ENCODE assay signal across 1 cellular context in genomic region chr4:17511950-17512795, GRCh38.
TF ChIP-seq lines count a peak whose summit lies in the region.

Gene QDPR (minus strand): TSS chr4:17512090. CDS start chr4:17512054, 36 bp downstream.

TF ChIP-seq in HepG2, 621 proteins besides CTCF, POLR2A, EP300 and RAD21 (continued from another document and continues in another):
- TF ChIP-seq ZNF609 (CRISPR knock-in tag; IDR thresholded peaks at IDR 0.05; ENCODE audit: borderline replicate concordance) = no peak
- TF ChIP-seq ZNF780A (CRISPR knock-in tag; IDR thresholded peaks at IDR 0.05) = no peak
- TF ChIP-seq NR0B2 (CRISPR knock-in tag; IDR thresholded peaks at IDR 0.05) = no peak
- TF ChIP-seq ZBTB37 (CRISPR knock-in tag; IDR thresholded peaks at IDR 0.05) = no peak
- no peak for TF ChIP-seq KAT8 (CRISPR knock-in tag; IDR thresholded peaks at IDR 0.05)
- TF ChIP-seq GATA4 (IDR thresholded peaks at IDR 0.05; ENCODE audit: borderline replicate concordance, low read depth) = no peak
- no peak for TF ChIP-seq ZNF562 (CRISPR knock-in tag; IDR thresholded peaks at IDR 0.05; ENCODE audit: borderline replicate concordance)
- TF ChIP-seq ZNF326 (CRISPR knock-in tag; IDR thresholded peaks at IDR 0.05; ENCODE audit: borderline replicate concordance) = no peak
- TF ChIP-seq ZNF207 (IDR thresholded peaks at IDR 0.05; ENCODE audit: borderline replicate concordance) = no peak
- TF ChIP-seq ZNF550 (CRISPR knock-in tag; IDR thresholded peaks at IDR 0.05; ENCODE audit: borderline replicate concordance) = no peak
- TF ChIP-seq ZKSCAN1 (IDR thresholded peaks at IDR 0.05; ENCODE audit: low read length) = no peak
- no peak for TF ChIP-seq ZNF33B (CRISPR knock-in tag; IDR thresholded peaks at IDR 0.05)
- TF ChIP-seq, protein P1, sequence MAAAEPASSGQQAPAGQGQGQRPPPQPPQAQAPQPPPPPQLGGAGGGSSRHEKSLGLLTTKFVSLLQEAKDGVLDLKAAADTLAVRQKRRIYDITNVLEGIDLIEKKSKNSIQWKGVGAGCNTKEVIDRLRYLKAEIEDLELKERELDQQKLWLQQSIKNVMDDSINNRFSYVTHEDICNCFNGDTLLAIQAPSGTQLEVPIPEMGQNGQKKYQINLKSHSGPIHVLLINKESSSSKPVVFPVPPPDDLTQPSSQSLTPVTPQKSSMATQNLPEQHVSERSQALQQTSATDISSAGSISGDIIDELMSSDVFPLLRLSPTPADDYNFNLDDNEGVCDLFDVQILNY (CRISPR knock-in tag; conservative IDR thresholded peaks at IDR 0.05) = no peak
- TF ChIP-seq ZNF367 (CRISPR knock-in tag; IDR thresholded peaks at IDR 0.05; ENCODE audit: borderline replicate concordance) = no peak
- TF ChIP-seq ZNF441 (CRISPR knock-in tag; IDR thresholded peaks at IDR 0.05; ENCODE audit: borderline replicate concordance) = no peak
- TF ChIP-seq ONECUT2 (CRISPR knock-in tag; IDR thresholded peaks at IDR 0.05) = no peak
- TF ChIP-seq MAZ (IDR thresholded peaks at IDR 0.05; ENCODE audit: borderline replicate concordance, low read depth, low read length) = peak; percentile 35; the same call in 1 of the 2 replicates
- TF ChIP-seq MAZ (CRISPR knock-in tag; IDR thresholded peaks at IDR 0.05; ENCODE audit: low read depth) = peak; percentile 77; the same call in 1 of the 2 replicates
- TF ChIP-seq MEIS1 (CRISPR knock-in tag; IDR thresholded peaks at IDR 0.05; ENCODE audit: borderline replicate concordance) = no peak
- no peak for TF ChIP-seq REXO4 (CRISPR knock-in tag; IDR thresholded peaks at IDR 0.05; ENCODE audit: borderline replicate concordance)
- no peak for TF ChIP-seq SMAD3 (CRISPR knock-in tag; IDR thresholded peaks at IDR 0.05)
- TF ChIP-seq SRSF9 (IDR thresholded peaks at IDR 0.05; ENCODE audit: borderline replicate concordance, insufficient read depth, low read depth, low read length, poor library complexity, severe bottlenecking) = no peak
- TF ChIP-seq ZNF543 (CRISPR knock-in tag; IDR thresholded peaks at IDR 0.05) = no peak; the same call in 1 of the 2 replicates
- TF ChIP-seq AHR (CRISPR knock-in tag; IDR thresholded peaks at IDR 0.05) = no peak
- no peak for TF ChIP-seq NFYC (CRISPR knock-in tag; IDR thresholded peaks at IDR 0.05)
- no peak for TF ChIP-seq ZNF263 (CRISPR knock-in tag; IDR thresholded peaks at IDR 0.05)
- TF ChIP-seq ZNF770 (CRISPR knock-in tag; IDR thresholded peaks at IDR 0.05) = no peak
- peak; percentile 43; the same call in 1 of the 2 replicates for TF ChIP-seq GABPB1 (CRISPR knock-in tag; IDR thresholded peaks at IDR 0.05)
- TF ChIP-seq, protein P2, sequence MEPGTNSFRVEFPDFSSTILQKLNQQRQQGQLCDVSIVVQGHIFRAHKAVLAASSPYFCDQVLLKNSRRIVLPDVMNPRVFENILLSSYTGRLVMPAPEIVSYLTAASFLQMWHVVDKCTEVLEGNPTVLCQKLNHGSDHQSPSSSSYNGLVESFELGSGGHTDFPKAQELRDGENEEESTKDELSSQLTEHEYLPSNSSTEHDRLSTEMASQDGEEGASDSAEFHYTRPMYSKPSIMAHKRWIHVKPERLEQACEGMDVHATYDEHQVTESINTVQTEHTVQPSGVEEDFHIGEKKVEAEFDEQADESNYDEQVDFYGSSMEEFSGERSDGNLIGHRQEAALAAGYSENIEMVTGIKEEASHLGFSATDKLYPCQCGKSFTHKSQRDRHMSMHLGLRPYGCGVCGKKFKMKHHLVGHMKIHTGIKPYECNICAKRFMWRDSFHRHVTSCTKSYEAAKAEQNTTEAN (CRISPR knock-in tag; conservative IDR thresholded peaks at IDR 0.05) = no peak
- no peak for TF ChIP-seq MNT (IDR thresholded peaks at IDR 0.05)
- no peak for TF ChIP-seq ZNF552 (CRISPR knock-in tag; IDR thresholded peaks at IDR 0.05; ENCODE audit: borderline replicate concordance)
- 0 out of 2 replicates have a peak, but pooled peaks have one; percentile 2 for TF ChIP-seq ZNF800 (CRISPR knock-in tag; IDR thresholded peaks at IDR 0.05)
- TF ChIP-seq, protein P3, sequence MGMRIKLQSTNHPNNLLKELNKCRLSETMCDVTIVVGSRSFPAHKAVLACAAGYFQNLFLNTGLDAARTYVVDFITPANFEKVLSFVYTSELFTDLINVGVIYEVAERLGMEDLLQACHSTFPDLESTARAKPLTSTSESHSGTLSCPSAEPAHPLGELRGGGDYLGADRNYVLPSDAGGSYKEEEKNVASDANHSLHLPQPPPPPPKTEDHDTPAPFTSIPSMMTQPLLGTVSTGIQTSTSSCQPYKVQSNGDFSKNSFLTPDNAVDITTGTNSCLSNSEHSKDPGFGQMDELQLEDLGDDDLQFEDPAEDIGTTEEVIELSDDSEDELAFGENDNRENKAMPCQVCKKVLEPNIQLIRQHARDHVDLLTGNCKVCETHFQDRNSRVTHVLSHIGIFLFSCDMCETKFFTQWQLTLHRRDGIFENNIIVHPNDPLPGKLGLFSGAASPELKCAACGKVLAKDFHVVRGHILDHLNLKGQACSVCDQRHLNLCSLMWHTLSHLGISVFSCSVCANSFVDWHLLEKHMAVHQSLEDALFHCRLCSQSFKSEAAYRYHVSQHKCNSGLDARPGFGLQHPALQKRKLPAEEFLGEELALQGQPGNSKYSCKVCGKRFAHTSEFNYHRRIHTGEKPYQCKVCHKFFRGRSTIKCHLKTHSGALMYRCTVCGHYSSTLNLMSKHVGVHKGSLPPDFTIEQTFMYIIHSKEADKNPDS (CRISPR knock-in tag; IDR thresholded peaks at IDR 0.05) = no peak
- no peak for TF ChIP-seq ZNF572 (CRISPR knock-in tag; IDR thresholded peaks at IDR 0.05)
- TF ChIP-seq, protein P4, sequence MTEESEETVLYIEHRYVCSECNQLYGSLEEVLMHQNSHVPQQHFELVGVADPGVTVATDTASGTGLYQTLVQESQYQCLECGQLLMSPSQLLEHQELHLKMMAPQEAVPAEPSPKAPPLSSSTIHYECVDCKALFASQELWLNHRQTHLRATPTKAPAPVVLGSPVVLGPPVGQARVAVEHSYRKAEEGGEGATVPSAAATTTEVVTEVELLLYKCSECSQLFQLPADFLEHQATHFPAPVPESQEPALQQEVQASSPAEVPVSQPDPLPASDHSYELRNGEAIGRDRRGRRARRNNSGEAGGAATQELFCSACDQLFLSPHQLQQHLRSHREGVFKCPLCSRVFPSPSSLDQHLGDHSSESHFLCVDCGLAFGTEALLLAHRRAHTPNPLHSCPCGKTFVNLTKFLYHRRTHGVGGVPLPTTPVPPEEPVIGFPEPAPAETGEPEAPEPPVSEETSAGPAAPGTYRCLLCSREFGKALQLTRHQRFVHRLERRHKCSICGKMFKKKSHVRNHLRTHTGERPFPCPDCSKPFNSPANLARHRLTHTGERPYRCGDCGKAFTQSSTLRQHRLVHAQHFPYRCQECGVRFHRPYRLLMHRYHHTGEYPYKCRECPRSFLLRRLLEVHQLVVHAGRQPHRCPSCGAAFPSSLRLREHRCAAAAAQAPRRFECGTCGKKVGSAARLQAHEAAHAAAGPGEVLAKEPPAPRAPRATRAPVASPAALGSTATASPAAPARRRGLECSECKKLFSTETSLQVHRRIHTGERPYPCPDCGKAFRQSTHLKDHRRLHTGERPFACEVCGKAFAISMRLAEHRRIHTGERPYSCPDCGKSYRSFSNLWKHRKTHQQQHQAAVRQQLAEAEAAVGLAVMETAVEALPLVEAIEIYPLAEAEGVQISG (CRISPR knock-in tag; IDR thresholded peaks at IDR 0.05) = peak; percentile 98
- no peak for TF ChIP-seq ZNF101 (CRISPR knock-in tag; IDR thresholded peaks at IDR 0.05; ENCODE audit: borderline replicate concordance, low read depth)
- TF ChIP-seq POLR2AphosphoS5 (IDR thresholded peaks at IDR 0.05; ENCODE audit: low read depth, low read length) = peak; percentile 53
- TF ChIP-seq ZNF335 (CRISPR knock-in tag; IDR thresholded peaks at IDR 0.05) = no peak
- no peak for TF ChIP-seq EED (CRISPR knock-in tag; IDR thresholded peaks at IDR 0.05)
- 0 out of 2 replicates have a peak, but pooled peaks have one; percentile 26 for TF ChIP-seq ZNF564 (CRISPR knock-in tag; IDR thresholded peaks at IDR 0.05)
- TF ChIP-seq HNF4A (CRISPR knock-in tag; IDR thresholded peaks at IDR 0.05) = no peak
- TF ChIP-seq KMT2B (CRISPR knock-in tag; IDR thresholded peaks at IDR 0.05) = no peak
- TF ChIP-seq REPIN1 (CRISPR knock-in tag; IDR thresholded peaks at IDR 0.05; ENCODE audit: borderline replicate concordance, low read depth) = 0 out of 2 replicates have a peak, but pooled peaks have one; percentile 43
- no peak for TF ChIP-seq SIN3B (IDR thresholded peaks at IDR 0.05; ENCODE audit: low read length)
- TF ChIP-seq ZNF136 (CRISPR knock-in tag; IDR thresholded peaks at IDR 0.05; ENCODE audit: low read depth) = 0 out of 2 replicates have a peak, but pooled peaks have one; percentile 70
